In the genomic region with DNA sequence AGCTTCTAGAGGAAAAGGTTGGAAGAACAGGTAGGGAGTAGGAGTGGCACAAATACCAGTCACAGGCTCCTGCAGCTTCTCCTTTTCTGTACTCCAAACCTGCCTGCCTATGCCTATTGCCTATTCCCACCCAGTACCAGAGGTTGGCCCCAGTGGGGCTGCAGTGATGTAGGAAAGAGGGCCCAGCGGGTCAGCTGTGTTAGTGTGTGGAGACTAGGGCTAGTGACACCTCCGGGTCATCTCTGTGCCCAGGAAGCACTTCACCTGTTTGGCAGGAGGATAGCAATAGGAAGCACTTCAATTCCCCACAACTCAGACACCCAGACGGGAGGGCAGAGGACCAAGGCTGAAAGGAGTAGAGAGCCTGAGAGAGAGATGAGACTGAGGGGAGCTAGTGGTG, we compare ENCODE assay signal across 5 cellular contexts. TPM values are rescaled to one million over a fixed set of nuclear protein-coding genes. Genes with fewer than 3 reads are reported as not detected.
DNase-seq lines count a peak whose midpoint lies in the region; ATAC-seq, FAIRE-seq and TF ChIP-seq lines count a peak whose summit lies in the region.
"Not testable (repeated sequence)": the region's sequence is repeated elsewhere in the genome, so short reads cannot be mapped to it uniquely, and the experiment has no call there.

No MANE protein-coding gene starts in this region.

- H2AK5ac ChIP-seq in H1 (ENCODE audit: low read depth, low read length) = not testable (repeated sequence)

- not testable (repeated sequence) for TF ChIP-seq RAD21 in H1 (IDR thresholded peaks at IDR 0.05 in 1 of 2, conservative IDR thresholded peaks at IDR 0.05 in 1 of 2; ENCODE audit: low read depth in 2 of 2, low read length in 2 of 2)

- H3K56ac ChIP-seq in H1 (replicated peaks; ENCODE audit: insufficient read length, low read depth, low read length) = not testable (repeated sequence)

- not testable (repeated sequence) for H2BK5ac ChIP-seq in H1 (ENCODE audit: low read depth, low read length)

- not testable (repeated sequence) for DNase-seq in GM18507 (ENCODE audit: extremely low spot score, insufficient read length, low read depth); activated naive CD4-positive, alpha-beta T cell treated with anti-CD3 and anti-CD28 coated beads, Interleukin-2, amount 10 ng/mL, durations not matched to agents 7 days and 5 days; H1 (ENCODE audit: low read depth in 1 of 2, low spot score in 2 of 2); naive B cell

- not testable (repeated sequence) for ATAC-seq in naive B cell (ENCODE audit: low read depth in 2 of 2)

- H3F3A ChIP-seq in SU-DHL-6 (ENCODE audit: insufficient read depth) = peaks cover 23% of the 10 kb centered on the region

- H3K4me1 Mint-ChIP-seq in activated naive CD4-positive, alpha-beta T cell treated with anti-CD3 and anti-CD28 coated beads, Interleukin-2, amount 10 ng/mL, durations not matched to agents 7 days and 5 days = peaks cover 56% of the 10 kb centered on the region
- peaks cover 25 to 34% (median 33%) of the 10 kb centered on the region in 3 donors for H3K4me1 Mint-ChIP-seq in naive B cell

- not testable (repeated sequence) for H2BK15ac ChIP-seq in H1 (ENCODE audit: low read length)

- H3K79me2 ChIP-seq in SU-DHL-6 (ENCODE audit: insufficient read depth, low read length); H1 (ENCODE audit: control insufficient read depth in 1 of 2, insufficient read depth in 2 of 2, low read length in 2 of 2): not testable (repeated sequence)

- not testable (repeated sequence) for H3K27me3 Mint-ChIP-seq in activated naive CD4-positive, alpha-beta T cell treated with anti-CD3 and anti-CD28 coated beads, Interleukin-2, amount 10 ng/mL, durations not matched to agents 7 days and 5 days; naive B cell

- not testable (repeated sequence) for TF ChIP-seq POLR2A in H1 (IDR thresholded peaks at IDR 0.05; ENCODE audit: control extremely low read depth in 1 of 2, low read depth in 2 of 2, low read length in 2 of 2)

- peak overlapping the region; percentile 27; the same call in 1 of the 2 replicates for H3K9ac ChIP-seq in SU-DHL-6 (ENCODE audit: low read length)
- not testable (repeated sequence) for H3K9ac ChIP-seq in H1 (replicated peaks in 1 of 4; ENCODE audit: extremely low read depth in 1 of 4, low read depth in 3 of 4, low read length in 3 of 4)

- not testable (repeated sequence) for H4K91ac ChIP-seq in H1 (replicated peaks; ENCODE audit: insufficient read length, low read length)

- not testable (repeated sequence) for H3K27ac ChIP-seq in SU-DHL-6 (ENCODE audit: low read depth, low read length); H1 (ENCODE audit: low read depth, low read length)

- not testable (repeated sequence) for H3K23me2 ChIP-seq in H1 (ENCODE audit: low read depth, low read length)

- POLR2A ChIA-PET in H1 (lab: Charles Lee; ENCODE audit: partially characterized antibody) = interaction anchor here (0.7 to 4.2 kb wide), 14 partner anchors 8 to 139 kb away, joined by 3 to 24 read pairs (median 5); a partner anchor contains a TSS

- TF ChIP-seq EP300 in H1 (IDR thresholded peaks at IDR 0.05; ENCODE audit: borderline replicate concordance in 1 of 2, low read depth in 2 of 2, low read length in 2 of 2) = not testable (repeated sequence)

- H3K36me3 Mint-ChIP-seq in activated naive CD4-positive, alpha-beta T cell treated with anti-CD3 and anti-CD28 coated beads, Interleukin-2, amount 10 ng/mL, durations not matched to agents 7 days and 5 days = peaks cover 54% of the 10 kb centered on the region
- not testable (repeated sequence) for H3K36me3 Mint-ChIP-seq in naive B cell

- H3K4ac ChIP-seq in H1 (replicated peaks; ENCODE audit: insufficient read length, low read depth, low read length) = not testable (repeated sequence)

- H3K36me3 ChIP-seq in SU-DHL-6 (ENCODE audit: low read length) = not testable (repeated sequence)
- peaks cover 16 to 35% (median 33%) of the 10 kb centered on the region in 4 experiments for H3K36me3 ChIP-seq in H1 (ENCODE audit: control insufficient read depth in 2 of 4, insufficient read depth in 4 of 4, low read length in 3 of 4)

- WGBS in H1 (ENCODE audit: extremely low coverage in 1 of 2, insufficient coverage in 1 of 2, insufficient read length in 1 of 2, insufficient replicate concordance in 2 of 2, low coverage in 1 of 2, low lambda C conversion rate in 2 of 2, missing lambda C conversion rate in 1 of 2), 2 experiments = 69% methylated on average over 3 of the region's 3 CpGs; no CpG with 5 or more reads in 1 of the 2 experiments

- H2BK20ac ChIP-seq in H1 (ENCODE audit: low read length) = not testable (repeated sequence)

- not testable (repeated sequence) for H4K5ac ChIP-seq in H1 (ENCODE audit: insufficient read length, low read depth, low read length)

- not testable (repeated sequence) for TF ChIP-seq CTCF in SU-DHL-6 (IDR thresholded peaks at IDR 0.05; ENCODE audit: insufficient read depth, low read length, poor library complexity, severe bottlenecking); H1 (IDR thresholded peaks at IDR 0.05; ENCODE audit: control extremely low read depth in 1 of 3, insufficient read depth in 1 of 3, low read depth in 1 of 3, low read length in 3 of 3)

- H3K27ac Mint-ChIP-seq in activated naive CD4-positive, alpha-beta T cell treated with anti-CD3 and anti-CD28 coated beads, Interleukin-2, amount 10 ng/mL, durations not matched to agents 7 days and 5 days = peak overlapping the region; percentile 56
- peak overlapping the region in 5 of 6 donors; percentile 24 to 91 (median 72) for H3K27ac Mint-ChIP-seq in naive B cell

- H3K4me3 ChIP-seq in SU-DHL-6 (ENCODE audit: insufficient read depth, low read length, poor library complexity, severe bottlenecking) = not testable (repeated sequence)
- H3K4me3 ChIP-seq in H1 (ENCODE audit: extremely low read depth in 1 of 4, insufficient read depth in 2 of 4, low read depth in 3 of 4, low read length in 4 of 4) = peak overlapping the region in 3 of 4 experiments; percentile 11 to 45 (median 13); a peak in 5 of 8 replicates

- not testable (repeated sequence) for H4K20me1 ChIP-seq in SU-DHL-6 (ENCODE audit: low read depth, low read length); H1 (replicated peaks in 1 of 2; ENCODE audit: control insufficient read depth in 1 of 2, insufficient read depth in 2 of 2, low read length in 2 of 2)

- H2BK12ac ChIP-seq in H1 (ENCODE audit: low read depth, low read length) = not testable (repeated sequence)

- H3K9me3 Mint-ChIP-seq in activated naive CD4-positive, alpha-beta T cell treated with anti-CD3 and anti-CD28 coated beads, Interleukin-2, amount 10 ng/mL, durations not matched to agents 7 days and 5 days; naive B cell: not testable (repeated sequence)

- not testable (repeated sequence) for H2AFZ ChIP-seq in SU-DHL-6 (ENCODE audit: low read depth, low read length, severe bottlenecking); H1 (ENCODE audit: low read length)

- not testable (repeated sequence) for H3K9me2 ChIP-seq in SU-DHL-6 (replicated peaks; ENCODE audit: insufficient read depth, low read length)

- H4K8ac ChIP-seq in H1 (ENCODE audit: extremely low read depth, insufficient read depth, low read length) = not testable (repeated sequence)

- not testable (repeated sequence) for H3K79me1 ChIP-seq in H1 (ENCODE audit: low read depth, low read length)

- H3K27me3 ChIP-seq in SU-DHL-6 (ENCODE audit: low read length); H1 (replicated peaks in 1 of 4; ENCODE audit: control insufficient read depth in 3 of 4, extremely low read depth in 1 of 4, insufficient read depth in 3 of 4, low read length in 3 of 4): not testable (repeated sequence)

- CTCF ChIA-PET in activated naive CD4-positive, alpha-beta T cell treated with anti-CD3 and anti-CD28 coated beads, Interleukin-2, amount 10 ng/mL, durations not matched to agents 7 days and 5 days (lab: Charles Lee) = interaction anchor here (0.8 to 4.0 kb wide), 4 partner anchors 25 to 37 kb away, joined by 3 to 24 read pairs (median 4); no protein-coding TSS in a partner anchor
- CTCF ChIA-PET in H1 (lab: Charles Lee; ENCODE audit: partially characterized antibody) = interaction anchor here (0.7 to 3.5 kb wide), 11 partner anchors 8 to 348 kb away, joined by 3 to 18 read pairs (median 3); a partner anchor contains a TSS

- H3K4me1 ChIP-seq in H1 (replicated peaks in 1 of 4; ENCODE audit: control insufficient read depth in 3 of 4, insufficient read depth in 4 of 4, low read length in 3 of 4) = not testable (repeated sequence)

- peak overlapping the region; percentile 85 for H3K4me3 Mint-ChIP-seq in activated naive CD4-positive, alpha-beta T cell treated with anti-CD3 and anti-CD28 coated beads, Interleukin-2, amount 10 ng/mL, durations not matched to agents 7 days and 5 days
- H3K4me3 Mint-ChIP-seq in naive B cell = peak overlapping the region; percentile 80 to 99 (median 88)

- not testable (repeated sequence) for H3K18ac ChIP-seq in H1 (ENCODE audit: extremely low read depth, low read length)

- not testable (repeated sequence) for H3K14ac ChIP-seq in H1 (ENCODE audit: insufficient read length)

- H3K9me3 ChIP-seq in SU-DHL-6 (ENCODE audit: insufficient read depth, low read length); H1 (ENCODE audit: insufficient read depth in 2 of 2, low read depth in 1 of 2, low read length in 1 of 2): not testable (repeated sequence)

- peak overlapping the region; percentile 58 for H3K4me2 ChIP-seq in SU-DHL-6 (ENCODE audit: low read depth, low read length, poor library complexity, severe bottlenecking)
- H3K4me2 ChIP-seq in H1 (ENCODE audit: insufficient read depth in 1 of 2, low read depth in 2 of 2, low read length in 2 of 2) = peak overlapping the region; percentile 58 to 59

- not testable (repeated sequence) for H2BK120ac ChIP-seq in H1 (replicated peaks; ENCODE audit: low read depth, low read length)

- H3K23ac ChIP-seq in H1 (ENCODE audit: insufficient read length) = not testable (repeated sequence)

- peak; percentile 18 for FAIRE-seq in GM18507 (lab: Jason Lieb, UNC)
- not testable (repeated sequence) for FAIRE-seq in H1 (lab: Jason Lieb, UNC)

RNA-seq across cellular contexts. Expression of a gene that starts 0.7 kb away (rescaled TPM):
- 51.3 and 51.6 TPM in 2 replicates for total RNA-seq in H1 (2021; fragmentation: NEBNext Ultra II Directional; extraction: Animal tissue kit (Norgen Biotek cat#: 25700))
- polyA plus RNA-seq in H1 (2011; rRNA removed) (103 and 134 TPM in 2 replicates), naive B cell (ENCODE audit: low read depth in 6 of 6) (10 to 100 TPM; 30.6 to 67.9 (median 48.3) TPM)
- 131 TPM for polyA plus RNA-seq in H1 (2011; cell fraction: cytosol; rRNA removed)
- 120 TPM for polyA plus RNA-seq in H1 (2011; cell fraction: nucleus; rRNA removed)
- 55.8 to 73.5 TPM (median 69.2 TPM) in 4 replicates for polyA plus RNA-seq in H1 (2012, experiment 1 of 2)
- 66.2 TPM for polyA plus RNA-seq in H1 (2012, experiment 2 of 2)
- 50.1 TPM for polyA plus RNA-seq in H1 (2013, experiment 1 of 2)
- 49.8 TPM for polyA plus RNA-seq in H1 (2013, experiment 2 of 2)
- 83.4 and 107 TPM in 2 replicates for polyA minus RNA-seq in H1 (2011; rRNA and poly(A)+ RNA removed)
- polyA minus RNA-seq in H1 (2011; cell fraction: cytosol; rRNA and poly(A)+ RNA removed) = 36.0 TPM
- 26.0 TPM for polyA minus RNA-seq in H1 (2011; cell fraction: nucleus; rRNA and poly(A)+ RNA removed)

RNA-seq across cellular contexts. Expression of a gene that starts 4.7 kb away (rescaled TPM):
- total RNA-seq in H1 (2021; fragmentation: NEBNext Ultra II Directional; extraction: Animal tissue kit (Norgen Biotek cat#: 25700)) = 47.4 and 50.6 TPM in 2 replicates
- polyA plus RNA-seq in H1 (2011; rRNA removed) (44.3 and 72.7 TPM in 2 replicates), naive B cell (ENCODE audit: low read depth in 6 of 6) (10 to 100 TPM; 31.3 to 61.7 (median 46.0) TPM)
- 42.1 TPM for polyA plus RNA-seq in H1 (2011; cell fraction: cytosol; rRNA removed)
- polyA plus RNA-seq in H1 (2011; cell fraction: nucleus; rRNA removed) = 66.7 TPM
- polyA plus RNA-seq in H1 (2012, experiment 1 of 2) = 38.9 to 53.7 TPM (median 47.7 TPM) in 4 replicates
- polyA plus RNA-seq in H1 (2012, experiment 2 of 2) = 33.2 TPM
- polyA plus RNA-seq in H1 (2013, experiment 1 of 2) = 61.1 TPM
- polyA plus RNA-seq in H1 (2013, experiment 2 of 2) = 64.0 TPM
- 49.1 and 52.3 TPM in 2 replicates for polyA minus RNA-seq in H1 (2011; rRNA and poly(A)+ RNA removed)
- 24.9 TPM for polyA minus RNA-seq in H1 (2011; cell fraction: cytosol; rRNA and poly(A)+ RNA removed)
- 32.8 TPM for polyA minus RNA-seq in H1 (2011; cell fraction: nucleus; rRNA and poly(A)+ RNA removed)

RNA-seq across cellular contexts. Expression of a gene that starts 22.8 kb away (rescaled TPM):
- 115 and 129 TPM in 2 replicates for total RNA-seq in H1 (2021; fragmentation: NEBNext Ultra II Directional; extraction: Animal tissue kit (Norgen Biotek cat#: 25700))
- polyA plus RNA-seq in H1 (2011; rRNA removed) (51.7 and 57.1 TPM in 2 replicates), naive B cell (ENCODE audit: low read depth in 6 of 6) (1 to 10 TPM in 1 of 6 donors, under 1 TPM in 4, not detected in 1; 0.26 to 1.1 (median 0.62) TPM)
- 97.1 TPM for polyA plus RNA-seq in H1 (2011; cell fraction: cytosol; rRNA removed)
- 268 TPM for polyA plus RNA-seq in H1 (2011; cell fraction: nucleus; rRNA removed)
- 89.7 to 103 TPM (median 99.9 TPM) in 4 replicates for polyA plus RNA-seq in H1 (2012, experiment 1 of 2)
- 15.4 TPM for polyA plus RNA-seq in H1 (2012, experiment 2 of 2)
- 84.1 TPM for polyA plus RNA-seq in H1 (2013, experiment 1 of 2)
- 79.4 TPM for polyA plus RNA-seq in H1 (2013, experiment 2 of 2)
- 119 and 123 TPM in 2 replicates for polyA minus RNA-seq in H1 (2011; rRNA and poly(A)+ RNA removed)
- 80.6 TPM for polyA minus RNA-seq in H1 (2011; cell fraction: cytosol; rRNA and poly(A)+ RNA removed)
- 169 TPM for polyA minus RNA-seq in H1 (2011; cell fraction: nucleus; rRNA and poly(A)+ RNA removed)

RNA-seq across cellular contexts. Expression of a gene that starts 23.6 kb away (rescaled TPM):
- 43.5 and 44.1 TPM in 2 replicates for total RNA-seq in H1 (2021; fragmentation: NEBNext Ultra II Directional; extraction: Animal tissue kit (Norgen Biotek cat#: 25700))
- polyA plus RNA-seq in H1 (2011; rRNA removed) = 94.4 and 122 TPM in 2 replicates
- polyA plus RNA-seq in H1 (2011; cell fraction: cytosol; rRNA removed) = 97.4 TPM
- polyA plus RNA-seq in H1 (2011; cell fraction: nucleus; rRNA removed) = 218 TPM
- 31.5 to 49.8 TPM (median 46.9 TPM) in 4 replicates for polyA plus RNA-seq in H1 (2012, experiment 1 of 2)
- polyA plus RNA-seq in H1 (2012, experiment 2 of 2) = 58.2 TPM
- 58.5 TPM for polyA plus RNA-seq in H1 (2013, experiment 1 of 2)
- 54.7 TPM for polyA plus RNA-seq in H1 (2013, experiment 2 of 2)
- 44.0 and 46.7 TPM in 2 replicates for polyA minus RNA-seq in H1 (2011; rRNA and poly(A)+ RNA removed)
- polyA minus RNA-seq in H1 (2011; cell fraction: cytosol; rRNA and poly(A)+ RNA removed) = 36.4 TPM
- polyA minus RNA-seq in H1 (2011; cell fraction: nucleus; rRNA and poly(A)+ RNA removed) = 30.8 TPM
- 10 to 100 TPM; 69.7 to 93.0 (median 75.3) TPM for polyA plus RNA-seq in naive B cell (ENCODE audit: low read depth in 6 of 6)

RNA-seq across cellular contexts. Expression of a gene that starts 38.0 kb away (rescaled TPM):
- total RNA-seq in H1 (2021; fragmentation: NEBNext Ultra II Directional; extraction: Animal tissue kit (Norgen Biotek cat#: 25700)) = 21.1 and 24.1 TPM in 2 replicates
- polyA plus RNA-seq in H1 (2011; rRNA removed) (26.9 and 28.5 TPM in 2 replicates), naive B cell (ENCODE audit: low read depth in 6 of 6) (under 1 TPM in 2 of 6 donors, not detected in 4; 0.09 to 0.20 TPM)
- polyA plus RNA-seq in H1 (2011; cell fraction: cytosol; rRNA removed) = 31.6 TPM
- 113 TPM for polyA plus RNA-seq in H1 (2011; cell fraction: nucleus; rRNA removed)
- polyA plus RNA-seq in H1 (2012, experiment 1 of 2) = 18.2 to 29.4 TPM (median 27.1 TPM) in 4 replicates
- polyA plus RNA-seq in H1 (2012, experiment 2 of 2) = 5.9 TPM
- 13.8 TPM for polyA plus RNA-seq in H1 (2013, experiment 1 of 2)
- 12.0 TPM for polyA plus RNA-seq in H1 (2013, experiment 2 of 2)
- polyA minus RNA-seq in H1 (2011; rRNA and poly(A)+ RNA removed) = 44.9 and 49.5 TPM in 2 replicates
- polyA minus RNA-seq in H1 (2011; cell fraction: cytosol; rRNA and poly(A)+ RNA removed) = 15.3 TPM
- 50.1 TPM for polyA minus RNA-seq in H1 (2011; cell fraction: nucleus; rRNA and poly(A)+ RNA removed)

Comparison
In these comparisons a context has a peak if more than half of its experiments do, and no peak if none do; other contexts are left out.
1. RNA of a gene that starts 22.8 kb away (polyA plus RNA-seq): 15.4 to 268 TPM in H1; 0.26 to 1.1 TPM in naive B cell; every median in the first group is over 4 times any median in the second.